In genomic region chr15:25241241-25241801, GRCh38 we compare ENCODE assay signal across 30 cellular contexts.
DNase-seq lines count a peak whose midpoint lies in the region; ATAC-seq and TF ChIP-seq lines count a peak whose summit lies in the region.
"Had no signal": no experiment of that assay in that cellular context is flagged by ENCODE, and none has a peak within 500 bp of the region (broad histone marks: within the 10 kb centered on the region; RNA-seq: fewer than 3 reads in every experiment).

No MANE protein-coding gene starts in this region.

- intact Hi-C loops in heart left ventricle (cut with DNase I), result no loop called here
- intact Hi-C loops in gastrocnemius medialis (cut with DNase I; ENCODE audit: low total_unique reads), result no loop called here

- no peaks in the 10 kb centered on the region for H3K27me3 ChIP-seq in RWPE2 (ENCODE audit: insufficient read depth, poor library complexity, severe bottlenecking)
- no peaks in the 10 kb centered on the region for H3K27me3 ChIP-seq in heart left ventricle
- no peaks in the 10 kb centered on the region for H3K27me3 ChIP-seq in osteoblast (ENCODE audit: insufficient read depth, low read length)
- H3K27me3 ChIP-seq in gastrocnemius medialis, result no peaks in the 10 kb centered on the region
- H3K27me3 ChIP-seq: adrenal gland, body of pancreas, esophagus squamous epithelium, foreskin keratinocyte, testis had no signal

- TF ChIP-seq POLR2A in heart left ventricle (IDR thresholded peaks at IDR 0.05), result no peak
- TF ChIP-seq POLR2A in gastrocnemius medialis (IDR thresholded peaks at IDR 0.05), result no peak

- H3K27ac ChIP-seq in RWPE2 (ENCODE audit: poor library complexity, severe bottlenecking) (no peak overlapping the region), heart left ventricle (no peak overlapping the region), osteoblast (ENCODE audit: low read depth, low read length) (no peak overlapping the region), gastrocnemius medialis (no peak overlapping the region)
- H3K27ac ChIP-seq: 22Rv1, adrenal gland, body of pancreas, esophagus squamous epithelium, foreskin keratinocyte, HL-60, testis had no signal

- H3K79me2 ChIP-seq in osteoblast (ENCODE audit: insufficient read depth, low read length), result no peaks in the 10 kb centered on the region

- H3K4me2 ChIP-seq in osteoblast (ENCODE audit: insufficient read depth, low read length), result no peak overlapping the region
- H3K4me2 ChIP-seq: smooth muscle cell had no signal

- no peak overlapping the region for H2AFZ ChIP-seq in osteoblast (ENCODE audit: low read length)

- TF ChIP-seq CTCF in RWPE2 (IDR thresholded peaks at IDR 0.05; ENCODE audit: poor library complexity, severe bottlenecking) (no peak), heart left ventricle (IDR thresholded peaks at IDR 0.05) (no peak), osteoblast (IDR thresholded peaks at IDR 0.05; ENCODE audit: extremely low read depth, low read depth, low read length) (no peak), gastrocnemius medialis (IDR thresholded peaks at IDR 0.05 in 4 of 5, conservative IDR thresholded peaks at IDR 0.05 in 1 of 5) (no peak)

- no peaks in the 10 kb centered on the region for H4K20me1 ChIP-seq in osteoblast (ENCODE audit: insufficient read depth, low read length)

- H3K4me3 ChIP-seq in RWPE2 (ENCODE audit: severe bottlenecking) (no peak overlapping the region), heart left ventricle (no peak overlapping the region), osteoblast (ENCODE audit: insufficient read depth, low read length) (no peak overlapping the region), gastrocnemius medialis (no peak overlapping the region)
- H3K4me3 ChIP-seq: adrenal gland, body of pancreas, esophagus squamous epithelium, smooth muscle cell, testis had no signal

- H3K36me3 ChIP-seq in RWPE2 (ENCODE audit: low read depth), result no peaks in the 10 kb centered on the region
- H3K36me3 ChIP-seq in heart left ventricle, result no peaks in the 10 kb centered on the region
- H3K36me3 ChIP-seq in osteoblast (ENCODE audit: insufficient read depth, low read length), result no peaks in the 10 kb centered on the region
- H3K36me3 ChIP-seq in gastrocnemius medialis, result no peaks in the 10 kb centered on the region
- H3K36me3 ChIP-seq: adrenal gland, esophagus squamous epithelium had no signal

- no peak for ATAC-seq in activated CD4-positive, CD25-positive, alpha-beta regulatory T cell treated with anti-CD3 and anti-CD28 coated beads, Interleukin-2, amount 50 U/mL, for 24 hours
- ATAC-seq in RWPE2 (ENCODE audit: low read depth) (no peak), heart left ventricle (no peak), HG03025 (IDR thresholded peaks at IDR 0.05; ENCODE audit: low FRiP score, unreplicated experiment) (no peak), gastrocnemius medialis (no peak), HG03045 (IDR thresholded peaks at IDR 0.05; ENCODE audit: unreplicated experiment) (no peak)
- ATAC-seq: body of pancreas, foreskin keratinocyte had no signal

- DNase-seq in activated CD4-positive, CD25-positive, alpha-beta regulatory T cell treated with anti-CD3 and anti-CD28 coated beads, Interleukin-2, amount 50 U/mL, for 72 hours, result peak; percentile 18
- DNase-seq in RWPE2 (ENCODE audit: low spot score) (peak; percentile 56), heart left ventricle (peak in 3 of 5 donors; percentile 2 to 45 (median 15)), osteoblast (ENCODE audit: insufficient read length, low spot score, missing footprints) (peak; percentile 54), gastrocnemius medialis (no peak)
- DNase-seq: activated CD4-positive, alpha-beta T cell treated with anti-CD3 and anti-CD28 coated beads for 1 hour; activated naive CD4-positive, alpha-beta T cell treated with anti-CD3 and anti-CD28 coated beads, Interleukin-2, amount 10 ng/mL, durations not matched to agents 7 days and 5 days; activated T-cell treated with anti-CD3 and anti-CD28 coated beads, Interleukin-2, amount 50 U/mL, for 48 hours; C1 segment of cervical spinal cord; DMS53; esophagus squamous epithelium; foreskin keratinocyte; hippocampal formation; KG1; mesenchymal stem cell; NCI-H1092 treated with DMSO at 0.1 percent for 48 hours; NCI-H187; NCI-H82; stimulated activated CD4-positive, alpha-beta T cell treated with anti-CD3 and anti-CD28 coated beads, Interleukin-2, amount 100 ng/mL, for 24 hours; stimulated activated CD8-positive, alpha-beta memory T cell treated with anti-CD3 and anti-CD28 coated beads, Interleukin-4, amount 100 ng/mL, for 48 hours; testis had no signal

- in situ Hi-C loops in gastrocnemius medialis (cut with MboI; ENCODE audit: low sequenced_read_pairs in 4 of 4), result no loop called here

- WGBS in heart left ventricle, 4 donors, result 73 to 78% (median 76%) methylated on average over 9 to 12 of the region's 12 CpGs

- peaks cover 61% of the 10 kb centered on the region for H3K9me3 ChIP-seq in RWPE2 (ENCODE audit: severe bottlenecking)
- peaks cover 0 to 42% (median 0%) of the 10 kb centered on the region in 12 donors for H3K9me3 ChIP-seq in heart left ventricle
- H3K9me3 ChIP-seq in osteoblast (ENCODE audit: low read depth, low read length), result no peaks in the 10 kb centered on the region
- H3K9me3 ChIP-seq in gastrocnemius medialis, result no peaks in the 10 kb centered on the region
- H3K9me3 ChIP-seq: adrenal gland, testis had no signal

- H3K4me1 ChIP-seq in RWPE2 (ENCODE audit: insufficient read depth, poor library complexity, severe bottlenecking) (no peaks in the 10 kb centered on the region), heart left ventricle (no peaks in the 10 kb centered on the region), osteoblast (ENCODE audit: insufficient read depth, low read length) (no peaks in the 10 kb centered on the region), gastrocnemius medialis (no peaks in the 10 kb centered on the region)
- H3K4me1 ChIP-seq: adrenal gland, body of pancreas, Caco-2, esophagus squamous epithelium, foreskin keratinocyte, testis had no signal

Comparison
In these comparisons a context has a peak if more than half of its experiments do, and no peak if none do; other contexts are left out.
1. DNase-seq: peak in activated CD4-positive, CD25-positive, alpha-beta regulatory T cell treated with anti-CD3 and anti-CD28 coated beads, Interleukin-2, amount 50 U/mL, for 72 hours (single experiment), RWPE2 (single experiment), heart left ventricle (3 of 5) and osteoblast (single experiment); none in gastrocnemius medialis (0 of 2).